23 cellular contexts compared by ENCODE assay signal in the genomic region with DNA sequence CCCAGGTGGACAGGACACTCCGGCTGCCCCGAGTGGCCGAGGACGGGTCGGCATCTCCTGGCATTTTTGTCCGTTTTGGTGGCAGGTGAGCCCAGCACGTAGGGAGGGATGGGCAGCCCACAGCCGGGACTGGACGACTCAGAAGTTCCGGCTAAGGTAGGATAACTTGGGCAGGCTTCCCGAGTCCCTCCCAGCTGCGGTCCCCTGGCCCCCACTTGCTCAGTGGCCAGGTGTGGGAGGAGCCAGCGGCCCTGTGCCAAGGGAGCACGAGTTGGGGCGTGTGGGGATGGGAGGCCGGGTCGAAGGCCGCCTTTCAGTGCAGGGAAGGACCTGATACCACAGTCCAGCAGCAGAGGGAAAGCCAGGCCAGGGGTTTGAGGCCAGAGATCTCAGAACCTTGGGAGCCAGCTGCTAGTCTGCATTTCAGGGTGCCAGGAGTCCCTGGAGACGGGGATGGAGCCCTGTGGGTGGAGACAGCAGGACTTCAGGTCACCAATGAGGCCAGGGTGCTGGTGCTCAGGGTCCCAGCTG. TPM values are rescaled to one million over a fixed set of nuclear protein-coding genes. Genes with fewer than 3 reads are reported as not detected.
DNase-seq lines count a peak whose midpoint lies in the region; ATAC-seq, FAIRE-seq and TF ChIP-seq lines count a peak whose summit lies in the region.
"Had no signal": no experiment of that assay in that cellular context is flagged by ENCODE, and none has a peak within 500 bp of the region (broad histone marks: within the 10 kb centered on the region; RNA-seq: fewer than 3 reads in every experiment).

No MANE protein-coding gene starts in this region.

- H3K4me1 ChIP-seq in HepG2 (ENCODE audit: insufficient read depth, low read length) (peaks cover 85% of the 10 kb centered on the region), right lobe of liver (peaks cover 0 to 30% (median 10%) of the 10 kb centered on the region in 4 donors), osteoblast (ENCODE audit: insufficient read depth, low read length) (no peaks in the 10 kb centered on the region)

- intact Hi-C loops in HepG2 (cut with micrococcal nuclease; ENCODE audit: unreplicated experiment): loop anchor here (5.0 kb wide), 1 partner anchor 62 kb away; no protein-coding TSS in a partner anchor
- intact Hi-C loops in right lobe of liver (cut with DNase I): loop anchor here (5.0 kb wide), 4 partner anchors 73 to 233 kb away; no protein-coding TSS in a partner anchor
- intact Hi-C loops in left colon (cut with DNase I, micrococcal nuclease): no loop called here

- H3K36me3 ChIP-seq in HepG2 (replicated peaks in 1 of 2; ENCODE audit: control insufficient read depth in 1 of 2, insufficient read depth in 2 of 2, low read length in 2 of 2) (no peaks in the 10 kb centered on the region), right lobe of liver (no peaks in the 10 kb centered on the region), osteoblast (ENCODE audit: insufficient read depth, low read length) (no peaks in the 10 kb centered on the region)
- H3K36me3 ChIP-seq: BLaER1 treated with 17β-estradiol and CSF1 and Interleukin-3, amounts not matched to agents 10 nM and 100 nM; HAP-1 had no signal

- no peak overlapping the region for H3K27ac ChIP-seq in HepG2 (ENCODE audit: extremely low read length, insufficient read depth, low read length)
- no peak overlapping the region for H3K27ac ChIP-seq in right lobe of liver
- H3K27ac ChIP-seq in osteoblast (ENCODE audit: low read depth, low read length): no peak overlapping the region
- H3K27ac ChIP-seq: BLaER1 treated with 17β-estradiol and CSF1 and Interleukin-3, amounts not matched to agents 10 nM and 100 nM; HL-60; RWPE1 had no signal

- no peak for DNase-seq in HepG2 (ENCODE audit: low spot score)
- no peak for DNase-seq in right lobe of liver
- DNase-seq in left colon: peak; percentile 77 to 79
- DNase-seq in osteoblast (ENCODE audit: insufficient read length, low spot score, missing footprints): peak; percentile 93
- DNase-seq in NCI-H510A treated with DMSO at 0.1 percent for 48 hours (lab: John Stamatoyannopoulos, UW): no peak
- no peak for DNase-seq in GM10248 (ENCODE audit: extremely low spot score)
- no peak for DNase-seq in ureter (ENCODE audit: low spot score)
- DNase-seq: AML-193; CD4-positive, alpha-beta T cell; NCI-H1048; NCI-H1417; NCI-H1694; NCI-H2029 treated with DMSO at 0.1 percent for 48 hours; NCI-H2227 treated with DMSO at 0.1 percent for 48 hours; NCI-H69; SHP77 treated with DMSO at 0.1 percent for 48 hours had no signal

- no peak for ATAC-seq in HepG2
- no peak for ATAC-seq in right lobe of liver
- peak; percentile 24 for ATAC-seq in left colon
- ATAC-seq: GM23338 had no signal

- CTCF ChIA-PET in HepG2 (lab: Yijun Ruan, JAX; ENCODE audit: low intra/inter-chr PET ratio, low total read pairs) (no interaction called here), GM10248 (lab: Yijun Ruan, JAX) (interaction anchor here (1.3 to 1.9 kb wide), 3 partner anchors 21 to 178 kb away, joined by 3 to 6 read pairs (median 4); no protein-coding TSS in a partner anchor)

- TF ChIP-seq POLR2A in HepG2 (IDR thresholded peaks at IDR 0.05; ENCODE audit: insufficient read depth in 1 of 2, low read depth in 2 of 2, low read length in 2 of 2): no peak
- no peak for TF ChIP-seq POLR2A in right lobe of liver (IDR thresholded peaks at IDR 0.05)

- TF ChIP-seq CTCF in HepG2 (CRISPR knock-in tag; IDR thresholded peaks at IDR 0.05) (no peak), right lobe of liver (IDR thresholded peaks at IDR 0.05) (no peak), osteoblast (IDR thresholded peaks at IDR 0.05; ENCODE audit: extremely low read depth, low read depth, low read length) (no peak), GM10248 (IDR thresholded peaks at IDR 0.05; ENCODE audit: control extremely low read depth, extremely low read depth, low read depth, missing control alignments) (no peak)

- no CpG with 5 or more reads among the region's 19 CpGs for WGBS in HepG2 (ENCODE audit: low lambda C conversion rate)
- 59% methylated on average over 11 of the region's 19 CpGs for WGBS in right lobe of liver (ENCODE audit: insufficient coverage, low coverage, low lambda C conversion rate, missing lambda C conversion rate)

- FAIRE-seq in HepG2 (lab: Jason Lieb, UNC): no peak
- FAIRE-seq: A204.1, D721Med had no signal

- in situ Hi-C loops in HepG2 (cut with HindIII; ENCODE audit: extremely low pct_ligation_motif_present, low pct_unique_long_range_greater_than_20kb): loop anchor here (5.0 kb wide), 2 partner anchors 82 to 122 kb away; a partner anchor contains a TSS

- H2AFZ ChIP-seq in HepG2 (ENCODE audit: low read length) (no peak overlapping the region), osteoblast (ENCODE audit: low read length) (no peak overlapping the region)
- H2AFZ ChIP-seq: GM23338 had no signal

- no peaks in the 10 kb centered on the region for H3K9me3 ChIP-seq in HepG2 (ENCODE audit: low read length)
- no peaks in the 10 kb centered on the region for H3K9me3 ChIP-seq in right lobe of liver
- no peaks in the 10 kb centered on the region for H3K9me3 ChIP-seq in osteoblast (ENCODE audit: low read depth, low read length)
- H3K9me3 ChIP-seq: BLaER1 treated with 17β-estradiol and CSF1 and Interleukin-3, amounts not matched to agents 10 nM and 100 nM; HAP-1 had no signal

- H3K4me2 ChIP-seq in HepG2 (ENCODE audit: low read depth, low read length): peak overlapping the region; percentile 46
- no peak overlapping the region for H3K4me2 ChIP-seq in osteoblast (ENCODE audit: insufficient read depth, low read length)
- H3K4me2 ChIP-seq: GM23338 had no signal

- TF ChIP-seq EP300 in HepG2 (IDR thresholded peaks at IDR 0.05; ENCODE audit: low read depth in 2 of 2, low read length in 2 of 2) (no peak), HepG2 (CRISPR knock-in tag; IDR thresholded peaks at IDR 0.05; ENCODE audit: borderline replicate concordance) (no peak)

- no peak overlapping the region; a peak in 1 of 6 replicates for H3K4me3 ChIP-seq in HepG2 (replicated peaks in 1 of 3; ENCODE audit: insufficient read depth in 1 of 3, low read depth in 2 of 3, low read length in 3 of 3)
- H3K4me3 ChIP-seq in right lobe of liver: no peak overlapping the region
- no peak overlapping the region for H3K4me3 ChIP-seq in osteoblast (ENCODE audit: insufficient read depth, low read length)
- H3K4me3 ChIP-seq: BLaER1 treated with 17β-estradiol and CSF1 and Interleukin-3, amounts not matched to agents 10 nM and 100 nM; GM23338; HAP-1 had no signal

- POLR2A ChIA-PET in HepG2 (lab: Yijun Ruan, JAX) (interaction anchor here (1.4 kb wide), 1 partner anchor 9 kb away, joined by 4 read pairs; no protein-coding TSS in a partner anchor), GM10248 (lab: Yijun Ruan, JAX) (no interaction called here)

- peaks cover 3 to 14% of the 10 kb centered on the region in 2 experiments; a peak in 4 of 5 replicates for H3K27me3 ChIP-seq in HepG2 (ENCODE audit: control insufficient read depth in 1 of 2, insufficient read depth in 2 of 2, low read length in 2 of 2)
- no peaks in the 10 kb centered on the region for H3K27me3 ChIP-seq in right lobe of liver
- no peaks in the 10 kb centered on the region for H3K27me3 ChIP-seq in osteoblast (ENCODE audit: insufficient read depth, low read length)

- H4K20me1 ChIP-seq in HepG2 (ENCODE audit: insufficient read depth, low read length) (no peaks in the 10 kb centered on the region), osteoblast (ENCODE audit: insufficient read depth, low read length) (peaks cover 2% of the 10 kb centered on the region)

- H3K9ac ChIP-seq in HepG2 (ENCODE audit: insufficient read depth, low read depth, low read length): no peak overlapping the region
- H3K9ac ChIP-seq: BLaER1 treated with 17β-estradiol and CSF1 and Interleukin-3, amounts not matched to agents 10 nM and 100 nM had no signal

- H3K79me2 ChIP-seq in HepG2 (ENCODE audit: insufficient read depth, low read length) (no peaks in the 10 kb centered on the region), osteoblast (ENCODE audit: insufficient read depth, low read length) (no peaks in the 10 kb centered on the region)

- TF ChIP-seq RAD21 in HepG2 (CRISPR knock-in tag; IDR thresholded peaks at IDR 0.05): no peak

- no TSS peak for BruUV-seq in HepG2 (replicated peaks; lab: Mats Ljungman, UMichigan)

TF ChIP-seq in HepG2, 621 proteins besides CTCF, POLR2A, EP300 and RAD21 (continues in another document):
- TF ChIP-seq ZNF263 (CRISPR knock-in tag; IDR thresholded peaks at IDR 0.05) (peak; percentile 70), MBD4 (IDR thresholded peaks at IDR 0.05; ENCODE audit: borderline replicate concordance, low read length) (no peak), POGZ (CRISPR knock-in tag; IDR thresholded peaks at IDR 0.05) (no peak), ZNF253 (CRISPR knock-in tag; IDR thresholded peaks at IDR 0.05; ENCODE audit: borderline replicate concordance) (no peak), ZBTB7B (CRISPR knock-in tag; IDR thresholded peaks at IDR 0.05) (no peak), ZSCAN29 (CRISPR knock-in tag; conservative IDR thresholded peaks at IDR 0.05) (no peak)

RNA-seq across cellular contexts. Expression of a gene that starts 58.5 kb away (rescaled TPM):
- total RNA-seq in HepG2 (2016; rRNA removed; fragmentation: Illumina TruSeq; extraction: Trizol): 3.5 and 4.7 TPM in 2 replicates
- 1.3 and 1.8 TPM in 2 replicates for total RNA-seq in HepG2 (2016; cell fraction: cytosol; rRNA removed; fragmentation: Illumina TruSeq; extraction: Trizol; ENCODE audit: low read depth)
- 3.2 and 5.1 TPM in 2 replicates for total RNA-seq in HepG2 (2016; cell fraction: insoluble cytoplasmic fraction; rRNA removed; fragmentation: Illumina TruSeq; extraction: Trizol)
- 3.2 and 3.7 TPM in 2 replicates for total RNA-seq in HepG2 (2016; cell fraction: membrane; rRNA removed; fragmentation: Illumina TruSeq; extraction: Trizol)
- 2.9 and 3.1 TPM in 2 replicates for total RNA-seq in HepG2 (2016; cell fraction: nucleus; rRNA removed; fragmentation: Illumina TruSeq; extraction: Trizol)
- polyA plus RNA-seq in HepG2 (2011; rRNA removed): 2.3 and 3.7 TPM in 2 replicates
- polyA plus RNA-seq in HepG2 (2011; cell fraction: cytosol; rRNA removed): 3.1 and 4.4 TPM in 2 replicates
- polyA plus RNA-seq in HepG2 (2011; cell fraction: nucleus; rRNA removed): 12.7 and 14.5 TPM in 2 replicates
- polyA plus RNA-seq in HepG2 (2012): 2.3 and 4.1 TPM in 2 replicates
- 1.2 and 1.3 TPM in 2 replicates for polyA plus RNA-seq in HepG2 (2016; cell fraction: cytosol; fragmentation: Illumina TruSeq; extraction: Trizol; ENCODE audit: low read depth)
- polyA plus RNA-seq in HepG2 (2016; cell fraction: insoluble cytoplasmic fraction; fragmentation: Illumina TruSeq; extraction: Trizol; ENCODE audit: low read depth): 2.8 and 3.2 TPM in 2 replicates
- polyA plus RNA-seq in HepG2 (2016; cell fraction: membrane; fragmentation: Illumina TruSeq; extraction: Trizol; ENCODE audit: low read depth): 2.2 and 2.3 TPM in 2 replicates
- 5.4 and 5.6 TPM in 2 replicates for polyA plus RNA-seq in HepG2 (2016; cell fraction: nucleus; fragmentation: Illumina TruSeq; extraction: Trizol; ENCODE audit: insufficient read depth, low read depth)
- polyA minus RNA-seq in HepG2 (2011; rRNA and poly(A)+ RNA removed; ENCODE audit: low replicate concordance): 3.9 and 6.3 TPM in 2 replicates
- polyA minus RNA-seq in HepG2 (2011; cell fraction: cytosol; rRNA and poly(A)+ RNA removed): 4.8 and 5.9 TPM in 2 replicates
- 2.7 and 3.5 TPM in 2 replicates for polyA minus RNA-seq in HepG2 (2011; cell fraction: nucleus; rRNA and poly(A)+ RNA removed)
- total RNA-seq in right lobe of liver: 10 to 100 TPM in 1 of 6 experiments, 1 to 10 TPM in 5; 3.0 to 12.2 (median 5.1) TPM
- total RNA-seq in left colon: 10 to 100 TPM; 51.9 to 55.3 TPM
- 15.3 and 18.5 TPM in 2 replicates for total RNA-seq in osteoblast
- total RNA-seq in ureter: 46.0 TPM

Comparison
In these comparisons a context has a peak if more than half of its experiments do, and no peak if none do; other contexts are left out.
1. DNase-seq: peak in left colon (2 of 2) and osteoblast (single experiment); none in HepG2 (single experiment), right lobe of liver (0 of 3), NCI-H510A treated with DMSO at 0.1 percent for 48 hours (single experiment), GM10248 (single experiment) and ureter (single experiment).
2. intact Hi-C loops: an anchor here in HepG2 (5.0 kb wide) and right lobe of liver (5.0 kb wide); none called in left colon.